In genomic region chr10:63862860-63863259, GRCh38 we compare ENCODE assay signal across 1 cellular context.
TF ChIP-seq lines count a peak whose summit lies in the region.

No MANE protein-coding gene starts in this region.

TF ChIP-seq in HepG2, 621 proteins besides CTCF, POLR2A, EP300 and RAD21 (continued from another document):
- no peak for TF ChIP-seq IRF9 (CRISPR knock-in tag; IDR thresholded peaks at IDR 0.05; ENCODE audit: borderline replicate concordance)
